ENCODE assay signal across 8 cellular contexts in the genomic region with DNA sequence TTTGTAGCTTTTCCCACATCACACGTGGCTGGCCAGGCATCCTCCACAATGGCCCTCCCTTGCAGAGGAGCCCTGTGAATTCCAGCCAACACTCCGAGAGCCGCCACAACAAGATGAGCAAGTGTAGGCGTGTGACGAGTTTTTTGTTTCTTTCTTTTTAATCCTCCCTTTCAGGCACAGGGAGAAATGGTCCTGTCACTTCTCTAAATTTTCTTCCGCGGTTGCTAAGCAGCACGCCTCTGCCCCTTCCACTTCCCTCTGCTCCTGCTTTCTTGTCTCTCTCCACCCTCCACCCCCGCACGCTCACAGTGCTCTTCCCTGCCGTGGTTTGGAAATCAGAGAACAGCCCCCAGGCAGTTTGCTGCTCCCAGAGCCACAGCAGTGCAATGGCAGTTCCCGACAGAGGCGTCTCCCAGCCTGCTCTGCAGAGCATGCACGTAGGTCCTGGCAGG.
DNase-seq lines count a peak whose midpoint lies in the region; ATAC-seq and TF ChIP-seq lines count a peak whose summit lies in the region.

No MANE protein-coding gene starts in this region.

- DNase-seq in DMS 273 (lab: John Stamatoyannopoulos, UW; ENCODE audit: unreplicated experiment) = peak; percentile 78
- peak; percentile 74 for DNase-seq in NCI-H2227 treated with DMSO at 0.1 percent for 48 hours (lab: John Stamatoyannopoulos, UW)
- DNase-seq in chondrocyte (ENCODE audit: low spot score) = no peak
- no peak for DNase-seq in SW 1271 (lab: John Stamatoyannopoulos, UW)

- H3K9me3 ChIP-seq in stomach smooth muscle (ENCODE audit: control insufficient read depth in 2 of 2, low read length in 2 of 2) = no peaks in the 10 kb centered on the region

- ATAC-seq in GM19035 (IDR thresholded peaks at IDR 0.05; ENCODE audit: unreplicated experiment) (no peak), GM18505 (IDR thresholded peaks at IDR 0.05; ENCODE audit: unreplicated experiment) (no peak)

- no peak for TF ChIP-seq CTCF in chondrocyte (IDR thresholded peaks at IDR 0.05)

- peak overlapping the region; percentile 58 to 74 for H3K4me3 ChIP-seq in stomach smooth muscle (ENCODE audit: low read length in 2 of 2)

- H3K36me3 ChIP-seq in stomach smooth muscle (ENCODE audit: control insufficient read depth in 2 of 2, insufficient read depth in 2 of 2, low read length in 2 of 2) = no peaks in the 10 kb centered on the region

- peaks cover 3% of the 10 kb centered on the region for H3K9me3 Mint-ChIP-seq in chondrocyte (ENCODE audit: low read depth)

- H3K27ac ChIP-seq in layer of hippocampus (ENCODE audit: low read depth, low read length) (peak overlapping the region; percentile 1), stomach smooth muscle (ENCODE audit: low read length) (no peak overlapping the region)

- peaks cover 12% of the 10 kb centered on the region for H3K4me1 ChIP-seq in stomach smooth muscle (ENCODE audit: control insufficient read depth, insufficient read depth, low read length)

- no peaks in the 10 kb centered on the region for H3K27me3 Mint-ChIP-seq in chondrocyte (ENCODE audit: low read depth)

- peaks cover 51% of the 10 kb centered on the region for H3K4me1 Mint-ChIP-seq in chondrocyte (ENCODE audit: low read depth)

- H3K36me3 Mint-ChIP-seq in chondrocyte (ENCODE audit: low read depth) = no peaks in the 10 kb centered on the region

- peak overlapping the region in 1 of 2 donors; percentile 64 for H3K9ac ChIP-seq in stomach smooth muscle (ENCODE audit: low read length in 2 of 2)

- peak overlapping the region; percentile 73 for H3K4me3 Mint-ChIP-seq in chondrocyte (ENCODE audit: unreplicated experiment)

- no peaks in the 10 kb centered on the region for H3K27me3 ChIP-seq in layer of hippocampus (ENCODE audit: control insufficient read depth, insufficient read depth, low read length)
- no peaks in the 10 kb centered on the region for H3K27me3 ChIP-seq in stomach smooth muscle (ENCODE audit: control insufficient read depth in 1 of 2, insufficient read depth in 2 of 2, low read length in 2 of 2)

- peak overlapping the region; percentile 95 for H3K27ac Mint-ChIP-seq in chondrocyte (ENCODE audit: unreplicated experiment)

- no peak for TF ChIP-seq POLR2A in GM18505 (IDR thresholded peaks at IDR 0.05; ENCODE audit: borderline replicate concordance, extremely low read depth, insufficient read depth, insufficient read length)

Comparison
In these comparisons a context has a peak if more than half of its experiments do, and no peak if none do; other contexts are left out.
1. DNase-seq: peak in DMS 273 (single experiment) and NCI-H2227 treated with DMSO at 0.1 percent for 48 hours (single experiment); none in chondrocyte (single experiment) and SW 1271 (0 of 2).